In genomic region chr18:3604626-3605408, GRCh38 we compare ENCODE assay signal across 1 cellular context.
TF ChIP-seq lines count a peak whose summit lies in the region.

No MANE protein-coding gene starts in this region.

TF ChIP-seq in K562, 482 proteins besides CTCF, POLR2A, EP300 and RAD21 (continued from another document and continues in another):
- no peak for TF ChIP-seq ATF3 (IDR thresholded peaks at IDR 0.05)
- TF ChIP-seq ATF3 (CRISPR knock-in tag; conservative IDR thresholded peaks at IDR 0.05) = no peak
- no peak for TF ChIP-seq ELK1 (CRISPR knock-in tag; IDR thresholded peaks at IDR 0.05)
- 0 out of 2 replicates have a peak, but pooled peaks have one; percentile 9 for TF ChIP-seq NR2F6 (CRISPR knock-in tag; IDR thresholded peaks at IDR 0.05)
- TF ChIP-seq ZNF134 (CRISPR knock-in tag; conservative IDR thresholded peaks at IDR 0.05) = peak; percentile 60; the same call in 1 of the 2 replicates
- peak in 1 of 2 experiments; percentile 26; a peak in 1 of 4 replicates for TF ChIP-seq MAZ (CRISPR knock-in tag; conservative IDR thresholded peaks at IDR 0.05 in 1 of 2, IDR thresholded peaks at IDR 0.05 in 1 of 2)
- TF ChIP-seq ZBTB49 (CRISPR knock-in tag; IDR thresholded peaks at IDR 0.05; ENCODE audit: borderline replicate concordance) = 0 out of 2 replicates have a peak, but pooled peaks have one; percentile 66
- TF ChIP-seq NFXL1 (CRISPR knock-in tag; IDR thresholded peaks at IDR 0.05) = 0 out of 2 replicates have a peak, but pooled peaks have one; percentile 18
- 0 out of 2 replicates have a peak, but pooled peaks have one; percentile 32 for TF ChIP-seq HDAC8 (tag; IDR thresholded peaks at IDR 0.05)
- no peak for TF ChIP-seq CGGBP1 (CRISPR knock-in tag; IDR thresholded peaks at IDR 0.05)
- no peak for TF ChIP-seq ARHGAP35 (IDR thresholded peaks at IDR 0.05; ENCODE audit: partially characterized antibody)
- peak; percentile 54; the same call in 1 of the 2 replicates for TF ChIP-seq E4F1 (CRISPR knock-in tag; IDR thresholded peaks at IDR 0.05; ENCODE audit: borderline replicate concordance)
- TF ChIP-seq CCNT2 (IDR thresholded peaks at IDR 0.05; ENCODE audit: borderline replicate concordance, extremely low read depth, insufficient read length, low read depth, low read length) = peak; percentile 27
- TF ChIP-seq L3MBTL2 (IDR thresholded peaks at IDR 0.05) = no peak
- TF ChIP-seq ZSCAN32 (CRISPR knock-in tag; IDR thresholded peaks at IDR 0.05) = 0 out of 2 replicates have a peak, but pooled peaks have one; percentile 5
- no peak for TF ChIP-seq ZNF175 (CRISPR knock-in tag; IDR thresholded peaks at IDR 0.05; ENCODE audit: low read depth)
- no peak for TF ChIP-seq POU5F1 (IDR thresholded peaks at IDR 0.05; ENCODE audit: borderline replicate concordance, low read depth, low read length, partially characterized antibody)
- TF ChIP-seq CLOCK (CRISPR knock-in tag; IDR thresholded peaks at IDR 0.05; ENCODE audit: borderline replicate concordance) = no peak
- peak; percentile 2 for TF ChIP-seq THRB (CRISPR knock-in tag; conservative IDR thresholded peaks at IDR 0.05)
- TF ChIP-seq ZNF740 (CRISPR knock-in tag; IDR thresholded peaks at IDR 0.05) = no peak
- TF ChIP-seq ZNF740 (tag; IDR thresholded peaks at IDR 0.05) = no peak
- peak; percentile 67; the same call in 1 of the 2 replicates for TF ChIP-seq SP1 (CRISPR knock-in tag; IDR thresholded peaks at IDR 0.05)
- TF ChIP-seq MLX (CRISPR knock-in tag; conservative IDR thresholded peaks at IDR 0.05) = 0 out of 4 replicates have a peak, but pooled peaks of 1 of the 2 experiments have one; percentile 68
- TF ChIP-seq SIN3A (IDR thresholded peaks at IDR 0.05; ENCODE audit: borderline replicate concordance in 2 of 2, control insufficient read depth in 1 of 2, low read depth in 2 of 2, low read length in 2 of 2) = 0 out of 4 replicates have a peak, but pooled peaks of 1 of the 2 experiments have one; percentile 11
- TF ChIP-seq ZMIZ1 (IDR thresholded peaks at IDR 0.05; ENCODE audit: low read depth in 2 of 2, low read length in 2 of 2) = peak in 1 of 2 experiments; percentile 37; a peak in 1 of 4 replicates
- TF ChIP-seq SMAD1 (IDR thresholded peaks at IDR 0.05; ENCODE audit: low read depth, low read length, partially characterized antibody) = peak; percentile 25
- no peak for TF ChIP-seq EHMT2 (IDR thresholded peaks at IDR 0.05)
- TF ChIP-seq ZNF655 (CRISPR knock-in tag; IDR thresholded peaks at IDR 0.05) = no peak
- peak; percentile 58; the same call in 1 of the 2 replicates for TF ChIP-seq ATF6 (CRISPR knock-in tag; IDR thresholded peaks at IDR 0.05)
- 0 out of 2 replicates have a peak, but pooled peaks have one; percentile 11 for TF ChIP-seq PHTF2 (CRISPR knock-in tag; IDR thresholded peaks at IDR 0.05)
- peak; percentile 43 for TF ChIP-seq ZNF830 (CRISPR knock-in tag; IDR thresholded peaks at IDR 0.05)
- TF ChIP-seq PRPF4 (IDR thresholded peaks at IDR 0.05; ENCODE audit: insufficient read depth, low read depth, low read length, poor library complexity, severe bottlenecking) = peak; percentile 12
